27 cellular contexts compared by ENCODE assay signal in the genomic region with DNA sequence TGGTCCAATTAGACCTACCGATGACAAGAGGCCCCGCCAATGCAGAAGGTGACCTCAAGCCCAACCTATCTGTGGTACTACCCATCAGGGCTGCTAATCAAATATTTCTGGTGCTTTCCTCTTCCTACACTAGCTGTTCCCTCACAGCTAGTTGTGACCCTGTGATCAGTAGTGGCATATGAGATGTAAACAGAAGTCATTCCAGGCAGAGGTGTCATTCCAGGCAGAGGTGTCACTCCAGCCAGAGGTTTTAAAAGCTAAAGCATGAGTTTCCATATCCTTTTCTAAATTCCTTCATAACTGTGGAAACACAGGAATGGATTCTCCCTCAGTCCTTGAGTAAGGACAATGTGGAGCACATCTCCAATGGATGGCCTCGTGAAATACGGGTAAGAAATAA.
"Had no signal": no experiment of that assay in that cellular context is flagged by ENCODE, and none has a peak within 500 bp of the region (broad histone marks: within the 10 kb centered on the region; RNA-seq: fewer than 3 reads in every experiment).

No MANE protein-coding gene starts in this region.

- H3K9ac ChIP-seq: neural progenitor cell had no signal

- H3K36me3 ChIP-seq: heart right ventricle, left lung, lower lobe of right lung, neural progenitor cell, neutrophil, ovary, right atrium auricular region, right lobe of liver, suprapubic skin, thoracic aorta, tibial artery, uterus had no signal

- H3K4me2 ChIP-seq: hepatocyte, neural progenitor cell had no signal

- H3K79me2 ChIP-seq: hepatocyte had no signal

- H3K9me3 ChIP-seq: heart right ventricle, left lung, lower lobe of right lung, neutrophil, ovary, right atrium auricular region, right lobe of liver, suprapubic skin, thoracic aorta, tibial artery, uterus had no signal

- H3K4me1 ChIP-seq: heart right ventricle, left lung, lower lobe of right lung, neural progenitor cell, right atrium auricular region, right lobe of liver, suprapubic skin, tibial artery, uterus had no signal

- DNase-seq: heart right ventricle; islet precursor cell; left colon; left lung; lower lobe of right lung; mammary epithelial cell; mesendoderm; naive B cell; natural killer cell; nephron progenitor cell; occipital lobe; ovary; right lobe of liver; stimulated activated CD4-positive, alpha-beta T cell treated with anti-CD3 and anti-CD28 coated beads, Interleukin-12 subunit alpha, Interleukin-12 subunit beta, amount 100 ng/mL, for 4 hours; stimulated activated CD4-positive, alpha-beta T cell treated with anti-CD3 and anti-CD28 coated beads, Interleukin-15, amount 100 ng/mL, for 24 hours; stimulated activated CD4-positive, alpha-beta T cell treated with anti-CD3 and anti-CD28 coated beads, Interleukin-2, amount 100 ng/mL, for 24 hours; stimulated activated CD4-positive, alpha-beta T cell treated with anti-CD3 and anti-CD28 coated beads, Interleukin-4, amount 100 ng/mL, for 1 hour; stimulated activated naive B cell treated with anti-CD40 and anti-IgM and Interleukin-4, amounts not matched to agents 10 μg/mL and 1 μg/mL and 100 μg/mL, for 72 hours; stimulated activated naive CD8-positive, alpha-beta T cell treated with anti-CD3 and anti-CD28 coated beads, Interleukin-15, Interleukin-2, amounts not matched to agents 100 U/mL and 50 U/mL, for 24 hours; tibial artery; uterus had no signal

- H3K27ac ChIP-seq: heart right ventricle, hepatocyte, left lung, lower lobe of right lung, neural progenitor cell, neutrophil, ovary, right atrium auricular region, right lobe of liver, suprapubic skin, thoracic aorta, tibial artery, uterus had no signal

- H2AFZ ChIP-seq: hepatocyte, neural progenitor cell had no signal

- H3K27me3 ChIP-seq: heart right ventricle, hepatocyte, left lung, neural progenitor cell, neutrophil, ovary, right atrium auricular region, right lobe of liver, suprapubic skin, tibial artery, uterus had no signal

- H3K4me3 ChIP-seq: heart right ventricle, hepatocyte, left lung, lower lobe of right lung, neural progenitor cell, ovary, right atrium auricular region, right lobe of liver, suprapubic skin, thoracic aorta, tibial artery, uterus had no signal
